ENCODE assay signal across 14 cellular contexts in genomic region chr9:35636135-35636876, GRCh38. TPM values are rescaled to one million over a fixed set of nuclear protein-coding genes. Genes with fewer than 3 reads are reported as not detected.
DNase-seq lines count a peak whose midpoint lies in the region; ATAC-seq and TF ChIP-seq lines count a peak whose summit lies in the region.
"Had no signal": no experiment of that assay in that cellular context is flagged by ENCODE, and none has a peak within 500 bp of the region (broad histone marks: within the 10 kb centered on the region; RNA-seq: fewer than 3 reads in every experiment).

No MANE protein-coding gene starts in this region.

- H3K9me3 Mint-ChIP-seq in activated T-cell treated with anti-CD3 and anti-CD28 coated beads, Interleukin-2, amount 50 U/mL, for 24 hours: no peaks in the 10 kb centered on the region
- H3K9me3 Mint-ChIP-seq in immature natural killer cell: no peaks in the 10 kb centered on the region

- no peaks in the 10 kb centered on the region for H3K27me3 Mint-ChIP-seq in activated T-cell treated with anti-CD3 and anti-CD28 coated beads, Interleukin-2, amount 50 U/mL, for 24 hours
- peaks cover 0 to 3% (median 0%) of the 10 kb centered on the region in 3 donors for H3K27me3 Mint-ChIP-seq in immature natural killer cell (ENCODE audit: low read depth in 3 of 3)

- no peak overlapping the region for H2AFZ ChIP-seq in OCI-LY1 (ENCODE audit: low read length)

- no peak overlapping the region for H3K4me3 Mint-ChIP-seq in activated T-cell treated with anti-CD3 and anti-CD28 coated beads, Interleukin-2, amount 50 U/mL, for 24 hours
- H3K4me3 Mint-ChIP-seq in immature natural killer cell: peak overlapping the region; percentile 71 to 91 (median 76)

- in situ Hi-C loops in G401 (cut with HindIII; ENCODE audit: low sequenced_read_pairs): no loop called here

- peaks cover 18% of the 10 kb centered on the region for H3F3A ChIP-seq in OCI-LY1 (ENCODE audit: insufficient read depth, low read length)

- H3K9ac ChIP-seq in OCI-LY1 (ENCODE audit: low read length): peak overlapping the region; percentile 59

- peak overlapping the region; percentile 48 for H3K4me2 ChIP-seq in OCI-LY1 (ENCODE audit: low read length)

- H3K27ac Mint-ChIP-seq in activated T-cell treated with anti-CD3 and anti-CD28 coated beads, Interleukin-2, amount 50 U/mL, for 24 hours: peak overlapping the region; percentile 84
- peak overlapping the region; percentile 95 to 98 (median 97) for H3K27ac Mint-ChIP-seq in immature natural killer cell

- H3K36me3 ChIP-seq in OCI-LY1 (ENCODE audit: insufficient read depth, low read length): peaks cover 14% of the 10 kb centered on the region

- peaks cover 63% of the 10 kb centered on the region for H3K4me1 ChIP-seq in OCI-LY1 (ENCODE audit: insufficient read depth, low read length, severe bottlenecking)
- H3K4me1 ChIP-seq: testis had no signal

- H3K9me3 ChIP-seq in OCI-LY1 (ENCODE audit: low read length): no peaks in the 10 kb centered on the region
- H3K9me3 ChIP-seq: testis had no signal

- H3K4me1 Mint-ChIP-seq in activated T-cell treated with anti-CD3 and anti-CD28 coated beads, Interleukin-2, amount 50 U/mL, for 24 hours (ENCODE audit: low read depth): peaks cover 59% of the 10 kb centered on the region
- H3K4me1 Mint-ChIP-seq in immature natural killer cell: peaks cover 65 to 69% of the 10 kb centered on the region in 2 donors

- H3K9me2 ChIP-seq in OCI-LY1 (ENCODE audit: low read depth, low read length): no peaks in the 10 kb centered on the region

- no peak overlapping the region for H3K4me3 ChIP-seq in OCI-LY1 (ENCODE audit: low read depth, low read length, poor library complexity, severe bottlenecking)
- H3K4me3 ChIP-seq: SK-N-MC, testis had no signal

- H3K27ac ChIP-seq in OCI-LY1 (ENCODE audit: low read depth, low read length, poor library complexity, severe bottlenecking): peak overlapping the region; percentile 93
- H3K27ac ChIP-seq: SK-N-MC, testis, VCaP had no signal

- peak; percentile 19 for DNase-seq in activated T-cell treated with anti-CD3 and anti-CD28 coated beads, Interleukin-2, amount 50 U/mL, for 24 hours
- DNase-seq in activated T-cell treated with anti-CD3 and anti-CD28 coated beads for 4 hours (no peak), immature natural killer cell (peak in 2 of 3 donors; percentile 26 to 28), Ammon's horn (ENCODE audit: low spot score) (no peak), G401 (ENCODE audit: low spot score) (no peak)
- DNase-seq in stimulated activated naive CD8-positive, alpha-beta T cell treated with anti-CD3 and anti-CD28 coated beads, Interleukin-15, Interleukin-2, amounts not matched to agents 100 U/mL and 50 U/mL, for 24 hours: no peak
- DNase-seq: hippocampal formation, NCI-H82, testis had no signal

- H4K20me1 ChIP-seq in OCI-LY1 (ENCODE audit: insufficient read depth, low read length): no peaks in the 10 kb centered on the region

- no peak for TF ChIP-seq CTCF in OCI-LY1 (IDR thresholded peaks at IDR 0.05; ENCODE audit: low read length)

- H3K27me3 ChIP-seq in OCI-LY1 (ENCODE audit: insufficient read depth, low read length): no peaks in the 10 kb centered on the region
- H3K27me3 ChIP-seq: testis had no signal

- peak; percentile 29 for ATAC-seq in stimulated activated naive CD8-positive, alpha-beta T cell treated with anti-CD3 and anti-CD28 coated beads, Interleukin-15, Interleukin-2, amounts not matched to agents 100 U/mL and 50 U/mL, for 24 hours
- ATAC-seq in GM18868 (IDR thresholded peaks at IDR 0.05; ENCODE audit: unreplicated experiment): no peak

- no peaks in the 10 kb centered on the region for H3K79me2 ChIP-seq in OCI-LY1 (ENCODE audit: insufficient read depth, low read length)

- peaks cover 9% of the 10 kb centered on the region for H3K36me3 Mint-ChIP-seq in activated T-cell treated with anti-CD3 and anti-CD28 coated beads, Interleukin-2, amount 50 U/mL, for 24 hours (ENCODE audit: low read depth)
- H3K36me3 Mint-ChIP-seq in immature natural killer cell: peaks cover 6 to 22% (median 11%) of the 10 kb centered on the region in 3 donors

RNA-seq across cellular contexts. Expression of gene SIT1, which starts 14.4 kb away (rescaled TPM):
- polyA plus RNA-seq in immature natural killer cell: 1 to 10 TPM in 1 of 3 donors, under 1 TPM in 2; 0.26 to 1.4 (median 0.49) TPM
- total RNA-seq in G401 (2014; rRNA removed; shearing (Covaris generic)): not detected in 2 replicates
- total RNA-seq: dermis microvascular lymphatic vessel endothelial cell had no signal

RNA-seq across cellular contexts. Expression of gene CD72, which starts 18.1 kb away (rescaled TPM):
- 10 to 100 TPM in 2 of 3 donors, 1 to 10 TPM in 1; 6.2 to 18.4 (median 10.1) TPM for polyA plus RNA-seq in immature natural killer cell
- 2.4 TPM in 1 of 2 replicates, not detected in the other for total RNA-seq in G401 (2014; rRNA removed; shearing (Covaris generic))

RNA-seq across cellular contexts. Expression of gene RMRP, which starts 21.5 kb away (rescaled TPM):
- polyA plus RNA-seq in immature natural killer cell: 10 to 100 TPM in 1 of 3 donors, not detected in 2; 23.0 TPM
- 4,372 and 15,582 TPM in 2 replicates for total RNA-seq in G401 (2014; rRNA removed; shearing (Covaris generic))

RNA-seq across cellular contexts. Expression of gene CCDC107, which starts 21.8 kb away (rescaled TPM):
- 100 to 1,000 TPM; 101 to 106 (median 103) TPM for polyA plus RNA-seq in immature natural killer cell
- 7.6 and 19.3 TPM in 2 replicates for total RNA-seq in G401 (2014; rRNA removed; shearing (Covaris generic))

RNA-seq across cellular contexts. Expression of gene ARHGEF39, which starts 28.7 kb away (rescaled TPM):
- 1 to 10 TPM in 2 of 3 donors, under 1 TPM in 1; 0.92 to 1.9 (median 1.1) TPM for polyA plus RNA-seq in immature natural killer cell
- 12.3 and 12.4 TPM in 2 replicates for total RNA-seq in G401 (2014; rRNA removed; shearing (Covaris generic))

Comparison
In these comparisons a context has a peak if more than half of its experiments do, and no peak if none do; other contexts are left out.
1. DNase-seq: peak in activated T-cell treated with anti-CD3 and anti-CD28 coated beads, Interleukin-2, amount 50 U/mL, for 24 hours (single experiment) and immature natural killer cell (2 of 3); none in activated T-cell treated with anti-CD3 and anti-CD28 coated beads for 4 hours (single experiment), stimulated activated naive CD8-positive, alpha-beta T cell treated with anti-CD3 and anti-CD28 coated beads, Interleukin-15, Interleukin-2, amounts not matched to agents 100 U/mL and 50 U/mL, for 24 hours (single experiment), Ammon's horn (single experiment) and G401 (single experiment).